ENCODE assay signal across 12 cellular contexts in genomic region chr4:73518340-73518739, GRCh38. TPM values are rescaled to one million over a fixed set of nuclear protein-coding genes. Genes with fewer than 3 reads are reported as not detected.
"Had no signal": no experiment of that assay in that cellular context is flagged by ENCODE, and none has a peak within 500 bp of the region (broad histone marks: within the 10 kb centered on the region; RNA-seq: fewer than 3 reads in every experiment).

No MANE protein-coding gene starts in this region.

- H3K4me3 Mint-ChIP-seq: GM23338, H9, HFFc6 had no signal

- H3K27ac ChIP-seq: GM23248 had no signal

- H3K4me2 ChIP-seq: GM23338 had no signal

- H3K36me3 ChIP-seq: HAP-1 had no signal

- FAIRE-seq: H1, H54 had no signal

- H3K4me3 ChIP-seq: GM23248, GM23338, HAP-1 had no signal

- H3K27ac Mint-ChIP-seq: GM23338, H9, HFFc6 had no signal

- H2AFZ ChIP-seq: GM23248, GM23338 had no signal

- ATAC-seq: GM23338, HCT116 had no signal

- H3K9me3 Mint-ChIP-seq: HFFc6 had no signal

- H3K9ac ChIP-seq: GM23248 had no signal

- H3K9me3 ChIP-seq: HAP-1 had no signal

- DNase-seq: GM23248, GOT3, H7, H9, HCEC 1CT, HFFc6 had no signal

RNA-seq across cellular contexts. Expression of gene AFM, which starts 36.8 kb away (rescaled TPM):
- total RNA-seq: GM23248, GM23338, H1, H4, H7, H9, HFFc6 had no signal
- polyA plus RNA-seq: GM23248, GM23338, H1 had no signal
